ENCODE assay signal across 8 cellular contexts in the genomic region with DNA sequence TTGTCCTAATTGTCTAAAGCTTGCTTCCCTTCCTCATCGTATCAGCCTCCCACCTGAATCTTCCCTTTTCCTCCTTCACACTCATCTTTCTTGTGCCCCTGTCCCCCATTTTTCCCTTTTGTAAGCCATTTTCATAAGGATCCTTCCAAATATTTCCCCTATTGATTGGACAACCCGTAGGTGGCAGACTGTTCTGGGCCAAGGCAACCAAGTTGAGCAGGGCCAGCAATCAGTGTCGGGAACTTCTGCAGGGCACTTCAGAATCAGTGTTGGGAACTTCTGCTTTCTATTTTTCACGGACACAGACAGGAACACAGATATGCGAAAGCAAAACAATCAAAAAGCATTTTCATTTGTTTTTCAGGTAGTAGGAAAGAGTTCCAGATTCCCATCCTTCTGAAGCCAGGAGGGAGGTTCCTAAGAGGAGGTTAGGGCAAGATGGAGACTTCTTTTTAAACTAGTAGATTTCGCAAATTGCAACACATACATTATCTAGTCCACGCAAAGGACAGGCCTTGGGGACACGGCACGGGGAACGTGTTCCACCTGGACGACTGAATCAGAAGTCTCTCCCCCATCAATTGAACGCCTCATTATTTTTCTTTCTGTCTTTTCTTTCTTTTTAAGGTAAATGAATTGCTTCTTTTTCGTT. TPM values are rescaled to one million over a fixed set of nuclear protein-coding genes. Genes with fewer than 3 reads are reported as not detected.
DNase-seq lines count a peak whose midpoint lies in the region; ATAC-seq, FAIRE-seq and TF ChIP-seq lines count a peak whose summit lies in the region.

No MANE protein-coding gene starts in this region.

- CTCF ChIA-PET in A549 (lab: Yijun Ruan, JAX): interaction anchor here (0.8 to 1.7 kb wide), 7 partner anchors 12 to 363 kb away, joined by 3 to 7 read pairs (median 3); no protein-coding TSS in a partner anchor
- CTCF ChIA-PET in GM10248 (lab: Yijun Ruan, JAX): interaction anchor here (1.1 kb wide), 1 partner anchor 17 kb away, joined by 3 read pairs; no protein-coding TSS in a partner anchor

- H3K4me3 Mint-ChIP-seq in progenitor cell of endocrine pancreas (ENCODE audit: low read depth): peak overlapping the region; percentile 91

- DNase-seq in A549 (ENCODE audit: low read depth in 1 of 2, low spot score in 1 of 2): peak; percentile 60 to 75
- DNase-seq in GM10248 (ENCODE audit: extremely low spot score): peak; percentile 27
- peak; percentile 19 for DNase-seq in NCI-H226
- peak; percentile 49 for DNase-seq in left ventricle myocardium superior
- DNase-seq in progenitor cell of endocrine pancreas (ENCODE audit: low spot score, unreplicated experiment): no peak
- DNase-seq in activated gamma-delta T cell (lab: John Stamatoyannopoulos, UW): no peak

- H3K4me3 ChIP-seq in A549: peak overlapping the region; percentile 97

- H3K4me1 Mint-ChIP-seq in progenitor cell of endocrine pancreas (ENCODE audit: low read depth): peaks cover 45% of the 10 kb centered on the region

- no peaks in the 10 kb centered on the region for H3K9me3 Mint-ChIP-seq in progenitor cell of endocrine pancreas (ENCODE audit: low read depth)

- H3K27ac ChIP-seq in A549: peak overlapping the region; percentile 95 to 97
- peak overlapping the region; percentile 84 for H3K27ac ChIP-seq in angular gyrus (ENCODE audit: low read depth, low read length)

- TF ChIP-seq RAD21 in A549 (conservative IDR thresholded peaks at IDR 0.05 in 1 of 2, IDR thresholded peaks at IDR 0.05 in 1 of 2): peak; percentile 63 to 67

- POLR2A ChIA-PET in A549 (lab: Yijun Ruan, JAX) (interaction anchor here (1.0 kb wide), 4 partner anchors 205 to 361 kb away, joined by 3 to 6 read pairs (median 4); a partner anchor contains a TSS), GM10248 (lab: Yijun Ruan, JAX) (no interaction called here)

- no peak for TF ChIP-seq EP300 in A549 (IDR thresholded peaks at IDR 0.05)

- peaks cover 5% of the 10 kb centered on the region for H3K27me3 Mint-ChIP-seq in progenitor cell of endocrine pancreas

- H3K9me3 ChIP-seq in A549: no peaks in the 10 kb centered on the region

- TF ChIP-seq POLR2A in A549 (IDR thresholded peaks at IDR 0.05; ENCODE audit: low read length): no peak

- no peak for FAIRE-seq in A549 (lab: Jason Lieb, UNC)

- peak; percentile 60 for TF ChIP-seq CTCF in A549 (IDR thresholded peaks at IDR 0.05)
- no peak for TF ChIP-seq CTCF in GM10248 (IDR thresholded peaks at IDR 0.05; ENCODE audit: control extremely low read depth, extremely low read depth, low read depth, missing control alignments)
- TF ChIP-seq CTCF in progenitor cell of endocrine pancreas (IDR thresholded peaks at IDR 0.05; ENCODE audit: unreplicated experiment): peak; percentile 9

- ATAC-seq in A549 (peak; percentile 63 to 64), left ventricle myocardium superior (peak; percentile 57), HG02970 (IDR thresholded peaks at IDR 0.05; ENCODE audit: low FRiP score, unreplicated experiment) (no peak)

- 8% methylated on average over 13 of the region's 13 CpGs for WGBS in A549 (ENCODE audit: missing lambda C conversion rate)

- peaks cover 44% of the 10 kb centered on the region for H3K4me1 ChIP-seq in A549

- H3K4me2 ChIP-seq in A549: peak overlapping the region; percentile 79

- intact Hi-C loops in left ventricle myocardium superior (cut with micrococcal nuclease): loop anchor here (5.0 kb wide), 1 partner anchor 76 kb away; no protein-coding TSS in a partner anchor

- peaks cover 4% of the 10 kb centered on the region for H3K36me3 Mint-ChIP-seq in progenitor cell of endocrine pancreas (ENCODE audit: insufficient read depth)

- H3K27ac Mint-ChIP-seq in progenitor cell of endocrine pancreas: peak overlapping the region; percentile 85

TF ChIP-seq in A549, 52 proteins besides CTCF, POLR2A, EP300 and RAD21:
- TF ChIP-seq RNF2 (IDR thresholded peaks at IDR 0.05; ENCODE audit: borderline replicate concordance, low read depth) (no peak), NPAS2 (CRISPR knock-in tag; IDR thresholded peaks at IDR 0.05; ENCODE audit: borderline replicate concordance) (no peak), SMC3 (IDR thresholded peaks at IDR 0.05) (peak; percentile 46), CEBPB (IDR thresholded peaks at IDR 0.05) (peak; percentile 68 to 73; a peak in 3 of 4 replicates)
TF ChIP-seq in A549: peak in this region for 2.

RNA-seq across cellular contexts. Expression of a gene that starts 0.7 kb away (rescaled TPM):
- 178 and 204 TPM in 2 replicates for polyA plus RNA-seq in A549 (2011; rRNA removed)
- polyA plus RNA-seq in A549 (2012; cell fraction: cytosol; rRNA removed): 40.2 and 53.1 TPM in 2 replicates
- 37.9 and 44.6 TPM in 2 replicates for polyA plus RNA-seq in A549 (2012; cell fraction: nucleus; rRNA removed)
- 88.7 to 95.5 TPM (median 92.6 TPM) in 3 replicates for polyA plus RNA-seq in A549 (2017; fragmentation: RNase III; extraction: RNeasy Plus Mini Kit Qiagen cat#74134 plus additional on column Dnase treatment)
- 82.6 and 85.5 TPM in 2 replicates for polyA minus RNA-seq in A549 (2011; rRNA and poly(A)+ RNA removed)
- total RNA-seq in left ventricle myocardium superior: 34.7 TPM
- total RNA-seq in progenitor cell of endocrine pancreas: 127 and 133 TPM in 2 replicates

Comparison
In these comparisons a context has a peak if more than half of its experiments do, and no peak if none do; other contexts are left out.
1. DNase-seq: peak in A549 (2 of 2), GM10248 (single experiment), NCI-H226 (single experiment) and left ventricle myocardium superior (single experiment); none in progenitor cell of endocrine pancreas (single experiment) and activated gamma-delta T cell (single experiment).